ENCODE assay signal across 24 cellular contexts in the genomic region with DNA sequence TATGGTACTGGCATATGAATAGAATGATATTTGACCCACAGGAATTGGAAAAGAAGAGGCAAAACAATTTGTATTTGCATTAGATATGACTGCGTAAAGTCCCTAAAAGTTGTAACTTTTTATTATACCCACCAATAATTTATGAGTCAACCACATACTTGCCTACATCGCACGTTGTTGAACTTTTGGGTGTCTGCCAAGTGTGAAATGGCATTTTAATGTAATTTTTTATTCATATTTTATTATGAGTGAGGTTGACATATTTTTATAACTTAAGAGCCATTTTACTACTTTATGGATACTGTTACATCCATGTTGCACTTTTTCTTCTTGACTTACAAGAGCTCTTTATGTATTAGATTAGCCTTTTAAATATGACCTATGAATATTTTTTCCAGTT. TPM values are rescaled to one million over a fixed set of nuclear protein-coding genes. Genes with fewer than 3 reads are reported as not detected.
"Had no signal": no experiment of that assay in that cellular context is flagged by ENCODE, and none has a peak within 500 bp of the region (broad histone marks: within the 10 kb centered on the region; RNA-seq: fewer than 3 reads in every experiment).

No MANE protein-coding gene starts in this region.

- H3K27me3 ChIP-seq: cardiac muscle cell, Peyer's patch, SJCRH30 had no signal

- H3K4me3 ChIP-seq: cardiac muscle cell, Peyer's patch, SJCRH30 had no signal

- ATAC-seq: activated CD4-positive, CD25-positive, alpha-beta regulatory T cell treated with anti-CD3 and anti-CD28 coated beads, Interleukin-2, amount 50 U/mL, for 24 hours; activated CD8-positive, alpha-beta T cell treated with anti-CD3 and anti-CD28 coated beads for 36 hours; activated T-cell treated with anti-CD3 and anti-CD28 coated beads, Interleukin-2, amount 50 U/mL, for 72 hours had no signal

- DNase-seq: activated CD4-positive, alpha-beta T cell treated with anti-CD3 and anti-CD28 coated beads for 4 hours; activated CD8-positive, alpha-beta memory T cell treated with anti-CD3 and anti-CD28 coated beads, Interleukin-2, amount 50 U/mL, for 4 hours; activated CD8-positive, alpha-beta T cell treated with anti-CD3 and anti-CD28 coated beads for 36 hours; activated gamma-delta T cell treated with Interleukin-2 at 50 U/mL for 16 hours; activated naive CD4-positive, alpha-beta T cell treated with anti-CD3 and anti-CD28 coated beads, Interleukin-2, amount 10 ng/mL, durations not matched to agents 7 days and 5 days; activated naive CD8-positive, alpha-beta T cell treated with anti-CD3 and anti-CD28 coated beads for 36 hours; activated T-cell treated with anti-CD3 and anti-CD28 coated beads, Interleukin-2, amount 50 U/mL, for 72 hours; brain microvascular endothelial cell; NCI-H1048; NCI-H146; NCI-H1930; NCI-H2171; NCI-H345; NCI-H510A; NCI-H69; NK-92 treated with Interleukin-12 subunit alpha and Interleukin-12 subunit beta, amount 100 ng/mL, for 24 hours; OCI-M1; Right ventricle myocardium superior; SJCRH30 had no signal

- H3K36me3 ChIP-seq: brain microvascular endothelial cell, cardiac muscle cell, SJCRH30 had no signal

- H3K4me1 ChIP-seq: SJCRH30 had no signal

- H3K27ac ChIP-seq: brain microvascular endothelial cell, cardiac muscle cell, RWPE1, SJCRH30 had no signal

- H3K9me3 ChIP-seq: SJCRH30 had no signal

RNA-seq across cellular contexts. Expression of a gene that starts 4.6 kb away (rescaled TPM):
- total RNA-seq: activated CD8-positive, alpha-beta T cell treated with anti-CD3 and anti-CD28 coated beads for 36 hours; activated T-cell treated with anti-CD3 and anti-CD28 coated beads, Interleukin-2, amount 50 U/mL, for 72 hours; activated T-helper 2 cell treated with anti-CD3 and anti-CD28 coated beads, Interferon-gamma antibody, Interleukin-2, Interleukin-4, amounts not matched to agents 10 μg/mL and 5 μg/mL and 100 μg/mL, durations not matched to agents 14 hours and 24 hours and 36 hours; SJCRH30 had no signal

RNA-seq across cellular contexts. Expression of a gene that starts 55.1 kb away (rescaled TPM):
- total RNA-seq: activated T-cell treated with anti-CD3 and anti-CD28 coated beads, Interleukin-2, amount 50 U/mL, for 72 hours; activated T-helper 2 cell treated with anti-CD3 and anti-CD28 coated beads, Interferon-gamma antibody, Interleukin-2, Interleukin-4, amounts not matched to agents 10 μg/mL and 5 μg/mL and 100 μg/mL, durations not matched to agents 14 hours and 24 hours and 36 hours; Right ventricle myocardium superior; SJCRH30 had no signal
